Comparison of ENCODE assay signal across 9 cellular contexts in genomic region chr4:165111906-165112257, GRCh38. TPM values are rescaled to one million over a fixed set of nuclear protein-coding genes. Genes with fewer than 3 reads are reported as not detected.
DNase-seq lines count a peak whose midpoint lies in the region; ATAC-seq and TF ChIP-seq lines count a peak whose summit lies in the region.
"Had no signal": no experiment of that assay in that cellular context is flagged by ENCODE, and none has a peak within 500 bp of the region (broad histone marks: within the 10 kb centered on the region; RNA-seq: fewer than 3 reads in every experiment).

No MANE protein-coding gene starts in this region.

- H3K9me3 Mint-ChIP-seq in activated T-cell treated with anti-CD3 and anti-CD28 coated beads, Interleukin-2, amount 50 U/mL, for 72 hours = no peaks in the 10 kb centered on the region
- no peaks in the 10 kb centered on the region for H3K9me3 Mint-ChIP-seq in brain

- no peaks in the 10 kb centered on the region for H3K27me3 ChIP-seq in lower lobe of right lung (ENCODE audit: low read depth)
- H3K27me3 ChIP-seq in tibial nerve = no peaks in the 10 kb centered on the region

- ATAC-seq in activated T-cell treated with anti-CD3 and anti-CD28 coated beads, Interleukin-2, amount 50 U/mL, for 72 hours (replicated peaks in 1 of 2) = no peak
- no peak for ATAC-seq in lower lobe of right lung
- ATAC-seq in GM18873 (IDR thresholded peaks at IDR 0.05; ENCODE audit: low FRiP score, unreplicated experiment) = no peak

- H3K27me3 Mint-ChIP-seq in activated T-cell treated with anti-CD3 and anti-CD28 coated beads, Interleukin-2, amount 50 U/mL, for 72 hours (ENCODE audit: low read depth) = no peaks in the 10 kb centered on the region
- H3K27me3 Mint-ChIP-seq in brain = peaks cover 14% of the 10 kb centered on the region

- TF ChIP-seq CTCF in brain (conservative IDR thresholded peaks at IDR 0.05) (no peak), lower lobe of right lung (IDR thresholded peaks at IDR 0.05) (no peak), tibial nerve (IDR thresholded peaks at IDR 0.05) (no peak)

- H3K4me1 ChIP-seq in lower lobe of right lung (peaks cover 14% of the 10 kb centered on the region), tibial nerve (peaks cover 0 to 18% (median 5%) of the 10 kb centered on the region in 4 donors)

- H3K9me3 ChIP-seq in lower lobe of right lung (no peaks in the 10 kb centered on the region), tibial nerve (no peaks in the 10 kb centered on the region)

- peak overlapping the region; percentile 87 for H3K27ac Mint-ChIP-seq in activated T-cell treated with anti-CD3 and anti-CD28 coated beads, Interleukin-2, amount 50 U/mL, for 72 hours
- peak overlapping the region; percentile 82 to 95 (median 93) for H3K27ac Mint-ChIP-seq in brain

- H3K4me1 Mint-ChIP-seq in activated T-cell treated with anti-CD3 and anti-CD28 coated beads, Interleukin-2, amount 50 U/mL, for 72 hours (ENCODE audit: low read depth) = peaks cover 26% of the 10 kb centered on the region
- H3K4me1 Mint-ChIP-seq in brain = peaks cover 22% of the 10 kb centered on the region

- peak overlapping the region; percentile 96 for H3K4me3 ChIP-seq in lower lobe of right lung
- H3K4me3 ChIP-seq in tibial nerve = peak overlapping the region; percentile 73 to 94 (median 88)

- no peaks in the 10 kb centered on the region for H3K36me3 Mint-ChIP-seq in activated T-cell treated with anti-CD3 and anti-CD28 coated beads, Interleukin-2, amount 50 U/mL, for 72 hours (ENCODE audit: insufficient read depth in 2 of 2)
- H3K36me3 Mint-ChIP-seq in brain = peaks cover 10% of the 10 kb centered on the region

- WGBS in tibial nerve, 2 donors = 6 to 7% methylated on average over 11 of the region's 11 CpGs

- H3K4me3 Mint-ChIP-seq in activated T-cell treated with anti-CD3 and anti-CD28 coated beads, Interleukin-2, amount 50 U/mL, for 72 hours = peak overlapping the region; percentile 88 to 98
- peak overlapping the region; percentile 88 to 97 (median 96) for H3K4me3 Mint-ChIP-seq in brain

- H3K27ac ChIP-seq in lower lobe of right lung = peak overlapping the region; percentile 91
- peak overlapping the region; percentile 85 to 99 (median 95) for H3K27ac ChIP-seq in tibial nerve

- no peak for DNase-seq in activated T-cell treated with anti-CD3 and anti-CD28 coated beads, Interleukin-2, amount 50 U/mL, for 72 hours
- DNase-seq in activated T-cell treated with anti-CD3 and anti-CD28 coated beads, Interleukin-2, amount 50 U/mL, for 1 hour = no peak
- DNase-seq in lower lobe of right lung (no peak), tibial nerve (ENCODE audit: low spot score in 2 of 2) (no peak), DMS 273 (lab: John Stamatoyannopoulos, UW; ENCODE audit: unreplicated experiment) (no peak), NCI-H2107 treated with DMSO at 0.1 percent for 48 hours (lab: John Stamatoyannopoulos, UW; ENCODE audit: unreplicated experiment) (no peak)

- intact Hi-C loops in lower lobe of right lung (cut with DNase I) = no loop called here

- no peaks in the 10 kb centered on the region for H3K36me3 ChIP-seq in lower lobe of right lung
- no peaks in the 10 kb centered on the region for H3K36me3 ChIP-seq in tibial nerve

- TF ChIP-seq POLR2A in tibial nerve (IDR thresholded peaks at IDR 0.05) = no peak

- TF ChIP-seq EP300 in tibial nerve (IDR thresholded peaks at IDR 0.05) = no peak

RNA-seq across cellular contexts. Expression of gene TMEM192, which starts 0.8 kb away (rescaled TPM):
- 10 to 100 TPM; 10.2 to 14.4 TPM for total RNA-seq in activated T-cell treated with anti-CD3 and anti-CD28 coated beads, Interleukin-2, amount 50 U/mL, for 72 hours
- polyA plus RNA-seq in brain (ENCODE audit: insufficient read depth, low read depth, low replicate concordance) = 9.2 TPM
- 23.3 TPM for total RNA-seq in lower lobe of right lung
- 10 to 100 TPM; 15.6 to 32.4 (median 20.4) TPM for total RNA-seq in tibial nerve

RNA-seq across cellular contexts. Expression of gene TRIM75, which starts 58.2 kb away (rescaled TPM):
- total RNA-seq in activated T-cell treated with anti-CD3 and anti-CD28 coated beads, Interleukin-2, amount 50 U/mL, for 72 hours = not detected
- polyA plus RNA-seq in brain (ENCODE audit: insufficient read depth, low read depth, low replicate concordance) = not detected
- not detected for total RNA-seq in lower lobe of right lung
- total RNA-seq in tibial nerve = not detected
- total RNA-seq: HT1080 had no signal
